8 cellular contexts compared by ENCODE assay signal in genomic region chr12:122887817-122888212, GRCh38. TPM values are rescaled to one million over a fixed set of nuclear protein-coding genes. Genes with fewer than 3 reads are reported as not detected.
DNase-seq lines count a peak whose midpoint lies in the region; ATAC-seq and TF ChIP-seq lines count a peak whose summit lies in the region.

No MANE protein-coding gene starts in this region.

- peaks cover 99% of the 10 kb centered on the region for H3K79me2 ChIP-seq in GM23248 (ENCODE audit: insufficient read depth)

- 88 to 90% methylated on average over 5 of the region's 5 CpGs for WGBS in GM23248 (ENCODE audit: low coverage in 1 of 2, low lambda C conversion rate in 2 of 2, missing lambda C conversion rate in 2 of 2), 2 experiments

- H3K9ac ChIP-seq in GM23248, result no peak overlapping the region

- TF ChIP-seq CTCF in glutamatergic neuron (IDR thresholded peaks at IDR 0.05; ENCODE audit: partially characterized antibody, unreplicated experiment), result no peak

- no peak overlapping the region for H2AFZ ChIP-seq in GM23248

- no peaks in the 10 kb centered on the region for H3K9me3 Mint-ChIP-seq in CD8-positive, alpha-beta memory T cell
- H3K9me3 Mint-ChIP-seq in activated CD4-positive, alpha-beta memory T cell treated with anti-CD3 and anti-CD28 coated beads, Interleukin-2, amount 10 ng/mL, durations not matched to agents 7 days and 5 days, result no peaks in the 10 kb centered on the region
- H3K9me3 Mint-ChIP-seq in glutamatergic neuron (ENCODE audit: unreplicated experiment), result peaks cover 4% of the 10 kb centered on the region

- peaks cover 79 to 95% (median 88%) of the 10 kb centered on the region in 3 donors for H3K4me1 Mint-ChIP-seq in CD8-positive, alpha-beta memory T cell
- peaks cover 74% of the 10 kb centered on the region for H3K4me1 Mint-ChIP-seq in activated CD4-positive, alpha-beta memory T cell treated with anti-CD3 and anti-CD28 coated beads, Interleukin-2, amount 10 ng/mL, durations not matched to agents 7 days and 5 days
- H3K4me1 Mint-ChIP-seq in glutamatergic neuron (ENCODE audit: low read depth, unreplicated experiment), result peaks cover 34% of the 10 kb centered on the region

- H3K9me2 ChIP-seq in GM23248 (ENCODE audit: insufficient read depth), result no peaks in the 10 kb centered on the region

- CTCF ChIA-PET in CD8-positive, alpha-beta memory T cell (lab: Charles Lee), result interaction anchor here (0.6 to 1.8 kb wide), 5 partner anchors 9 to 65 kb away, joined by 3 to 7 read pairs (median 3); no protein-coding TSS in a partner anchor
- CTCF ChIA-PET in activated CD4-positive, alpha-beta memory T cell treated with anti-CD3 and anti-CD28 coated beads, Interleukin-2, amount 10 ng/mL, durations not matched to agents 7 days and 5 days (lab: Charles Lee), result interaction anchor here (0.6 to 2.4 kb wide), 7 partner anchors 10 to 58 kb away, joined by 3 to 11 read pairs (median 3); no protein-coding TSS in a partner anchor

- DNase-seq in CD8-positive, alpha-beta memory T cell, result no peak
- DNase-seq in GM23248 (no peak), glutamatergic neuron (no peak), DMS153 treated with DMSO at 0.1 percent for 48 hours (lab: John Stamatoyannopoulos, UW; ENCODE audit: unreplicated experiment) (no peak), NCI-H2196 (lab: John Stamatoyannopoulos, UW; ENCODE audit: unreplicated experiment) (no peak)
- DNase-seq in activated CD4-positive, alpha-beta memory T cell treated with anti-CD3 and anti-CD28 coated beads, Interleukin-2, amount 10 ng/mL, durations not matched to agents 7 days and 5 days, result no peak

- no peaks in the 10 kb centered on the region for H3K27me3 ChIP-seq in CD8-positive, alpha-beta memory T cell (ENCODE audit: insufficient read depth, low read length, poor library complexity, severe bottlenecking)
- H3K27me3 ChIP-seq in GM23248 (replicated peaks; ENCODE audit: insufficient read depth), result no peaks in the 10 kb centered on the region
- H3K27me3 ChIP-seq in mononuclear cell (ENCODE audit: insufficient read depth, low read length), result no peaks in the 10 kb centered on the region

- H3K4me1 ChIP-seq in CD8-positive, alpha-beta memory T cell (ENCODE audit: insufficient read depth, low read length), result peaks cover 75% of the 10 kb centered on the region
- H3K4me1 ChIP-seq in GM23248 (ENCODE audit: insufficient read depth) (peaks cover 66% of the 10 kb centered on the region), mononuclear cell (ENCODE audit: insufficient read depth, low read length) (peaks cover 88% of the 10 kb centered on the region)

- H3K4me3 ChIP-seq in CD8-positive, alpha-beta memory T cell (ENCODE audit: low read length), result peak overlapping the region; percentile 42
- H3K4me3 ChIP-seq in GM23248 (no peak overlapping the region), mononuclear cell (ENCODE audit: low read length) (peak overlapping the region; percentile 30)

- no peaks in the 10 kb centered on the region for H3K9me3 ChIP-seq in CD8-positive, alpha-beta memory T cell (ENCODE audit: low read length)
- no peaks in the 10 kb centered on the region for H3K9me3 ChIP-seq in GM23248 (ENCODE audit: low read depth)
- no peaks in the 10 kb centered on the region for H3K9me3 ChIP-seq in mononuclear cell (ENCODE audit: low read depth, low read length)

- H3K36me3 ChIP-seq in CD8-positive, alpha-beta memory T cell (ENCODE audit: insufficient read depth, low read length), result no peaks in the 10 kb centered on the region
- H3K36me3 ChIP-seq in GM23248 (ENCODE audit: low read depth), result no peaks in the 10 kb centered on the region

- H3K27ac ChIP-seq in CD8-positive, alpha-beta memory T cell (ENCODE audit: low read depth, low read length), result peak overlapping the region; percentile 48
- H3K27ac ChIP-seq in GM23248, result peak overlapping the region; percentile 54

- H4K20me1 ChIP-seq in GM23248 (ENCODE audit: insufficient read depth), result peaks cover 7% of the 10 kb centered on the region; the same call in 1 of the 2 replicates

- POLR2A ChIA-PET in CD8-positive, alpha-beta memory T cell (lab: Charles Lee), result interaction anchor here (0.9 to 1.9 kb wide), 2 partner anchors 10 to 66 kb away, joined by 3 to 14 read pairs; no protein-coding TSS in a partner anchor
- POLR2A ChIA-PET in activated CD4-positive, alpha-beta memory T cell treated with anti-CD3 and anti-CD28 coated beads, Interleukin-2, amount 10 ng/mL, durations not matched to agents 7 days and 5 days (lab: Charles Lee), result interaction anchor here (0.8 to 11.5 kb wide), 8 partner anchors 11 to 345 kb away, joined by 3 to 136 read pairs (median 6); partner anchors contain the start of genes MPHOSPH9, MTRFR, OGFOD2 and VPS37B

- H3K4me3 Mint-ChIP-seq in CD8-positive, alpha-beta memory T cell, result peak overlapping the region; percentile 73 to 90 (median 80)
- H3K4me3 Mint-ChIP-seq in activated CD4-positive, alpha-beta memory T cell treated with anti-CD3 and anti-CD28 coated beads, Interleukin-2, amount 10 ng/mL, durations not matched to agents 7 days and 5 days, result peak overlapping the region; percentile 31
- no peak overlapping the region for H3K4me3 Mint-ChIP-seq in glutamatergic neuron (ENCODE audit: unreplicated experiment)

- H3K4me2 ChIP-seq in GM23248 (ENCODE audit: unreplicated experiment), result no peak overlapping the region

- no peak for ATAC-seq in HG03025 (IDR thresholded peaks at IDR 0.05; ENCODE audit: low FRiP score, unreplicated experiment)

- H3K27ac Mint-ChIP-seq in CD8-positive, alpha-beta memory T cell, result peak overlapping the region; percentile 88 to 98 (median 94)
- peak overlapping the region; percentile 93 for H3K27ac Mint-ChIP-seq in activated CD4-positive, alpha-beta memory T cell treated with anti-CD3 and anti-CD28 coated beads, Interleukin-2, amount 10 ng/mL, durations not matched to agents 7 days and 5 days
- no peak overlapping the region for H3K27ac Mint-ChIP-seq in glutamatergic neuron (ENCODE audit: unreplicated experiment)

- H3F3A ChIP-seq in GM23248 (ENCODE audit: insufficient read depth), result peaks cover 44% of the 10 kb centered on the region

- in situ Hi-C loops in GM23248 (cut with MboI), result no loop called here

- no peaks in the 10 kb centered on the region for H3K27me3 Mint-ChIP-seq in CD8-positive, alpha-beta memory T cell
- H3K27me3 Mint-ChIP-seq in activated CD4-positive, alpha-beta memory T cell treated with anti-CD3 and anti-CD28 coated beads, Interleukin-2, amount 10 ng/mL, durations not matched to agents 7 days and 5 days, result peaks cover 3% of the 10 kb centered on the region
- H3K27me3 Mint-ChIP-seq in glutamatergic neuron (ENCODE audit: unreplicated experiment), result peaks cover 3% of the 10 kb centered on the region

- peaks cover 0 to 5% (median 0%) of the 10 kb centered on the region in 3 donors for H3K36me3 Mint-ChIP-seq in CD8-positive, alpha-beta memory T cell
- H3K36me3 Mint-ChIP-seq in activated CD4-positive, alpha-beta memory T cell treated with anti-CD3 and anti-CD28 coated beads, Interleukin-2, amount 10 ng/mL, durations not matched to agents 7 days and 5 days (ENCODE audit: low read depth), result peaks cover 19% of the 10 kb centered on the region
- no peaks in the 10 kb centered on the region for H3K36me3 Mint-ChIP-seq in glutamatergic neuron (ENCODE audit: unreplicated experiment)

RNA-seq across cellular contexts. Expression of gene VPS37B, which starts 8.1 kb away (rescaled TPM):
- 10 to 100 TPM; 19.3 to 19.9 TPM for total RNA-seq in CD8-positive, alpha-beta memory T cell
- polyA plus RNA-seq in CD8-positive, alpha-beta memory T cell, result 30.6 TPM
- 26.1 and 31.3 TPM in 2 replicates for total RNA-seq in GM23248 (2014; rRNA removed; shearing (Covaris generic))
- polyA plus RNA-seq in GM23248 (2016; fragmentation: Nextera tagmentation; extraction: Ambion mirVana), result 19.1 and 19.9 TPM in 2 replicates
- total RNA-seq in activated CD4-positive, alpha-beta memory T cell treated with anti-CD3 and anti-CD28 coated beads, Interleukin-2, amount 10 ng/mL, durations not matched to agents 7 days and 5 days, result 10 to 100 TPM; 27.1 to 27.7 TPM
- total RNA-seq in mononuclear cell, result 78.3 TPM
- total RNA-seq in glutamatergic neuron (ENCODE audit: unreplicated experiment), result 19.7 TPM

RNA-seq across cellular contexts. Expression of gene HIP1R, which starts 52.6 kb away (rescaled TPM):
- total RNA-seq in CD8-positive, alpha-beta memory T cell, result 10 to 100 TPM; 23.8 to 27.2 TPM
- polyA plus RNA-seq in CD8-positive, alpha-beta memory T cell, result 12.5 TPM
- total RNA-seq in GM23248 (2014; rRNA removed; shearing (Covaris generic)), result 16.3 and 16.4 TPM in 2 replicates
- polyA plus RNA-seq in GM23248 (2016; fragmentation: Nextera tagmentation; extraction: Ambion mirVana), result 7.1 and 7.6 TPM in 2 replicates
- 10 to 100 TPM; 23.4 to 24.7 TPM for total RNA-seq in activated CD4-positive, alpha-beta memory T cell treated with anti-CD3 and anti-CD28 coated beads, Interleukin-2, amount 10 ng/mL, durations not matched to agents 7 days and 5 days
- total RNA-seq in mononuclear cell (76.3 TPM), glutamatergic neuron (ENCODE audit: unreplicated experiment) (19.3 TPM)
